31 cellular contexts compared by ENCODE assay signal in the genomic region with DNA sequence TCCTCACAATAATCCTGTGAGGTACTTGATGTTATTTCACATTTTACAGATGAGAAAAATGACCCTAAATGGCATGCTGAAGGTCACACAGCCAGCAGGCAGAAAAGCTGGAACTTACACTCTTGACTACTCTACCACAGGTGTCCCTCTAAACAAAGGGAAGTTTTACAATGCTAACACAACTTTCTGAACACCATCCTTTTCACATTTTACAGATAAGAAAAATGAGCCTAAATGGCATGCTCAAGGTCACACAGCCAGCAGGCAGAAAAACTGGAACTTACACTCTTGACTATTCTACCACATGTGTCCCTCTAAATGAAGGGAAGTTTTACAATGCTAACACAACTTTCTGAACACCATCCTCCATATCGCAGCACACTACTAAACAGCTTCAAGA.
"Had no signal": no experiment of that assay in that cellular context is flagged by ENCODE, and none has a peak within 500 bp of the region (broad histone marks: within the 10 kb centered on the region; RNA-seq: fewer than 3 reads in every experiment).

No MANE protein-coding gene starts in this region.

- H3K27me3 Mint-ChIP-seq: activated T-cell treated with anti-CD3 and anti-CD28 coated beads, Interleukin-2, amount 50 U/mL, for 24 hours; activated T-helper 17 cell treated with anti-CD3 and anti-CD28 coated beads, Interleukin-2, amount 50 U/mL, for 72 hours; central memory CD8-positive, alpha-beta T cell; effector memory CD8-positive, alpha-beta T cell; naive B cell had no signal

- FAIRE-seq: astrocyte, colon, endothelial cell of umbilical vein, kidney, TTC549 had no signal

- H3K27ac ChIP-seq: right atrium auricular region, stomach, suprapubic skin, tibial nerve, uterus, WERI-Rb-1 had no signal

- H3K4me3 Mint-ChIP-seq: activated T-cell treated with anti-CD3 and anti-CD28 coated beads, Interleukin-2, amount 50 U/mL, for 24 hours; activated T-helper 17 cell treated with anti-CD3 and anti-CD28 coated beads, Interleukin-2, amount 50 U/mL, for 72 hours; central memory CD8-positive, alpha-beta T cell; effector memory CD8-positive, alpha-beta T cell; naive B cell; neural crest cell had no signal

- ATAC-seq: activated naive CD4-positive, alpha-beta T cell treated with anti-CD3 and anti-CD28 coated beads, Interleukin-2, amount 50 U/mL, for 72 hours; activated T-helper 17 cell treated with anti-CD3 and anti-CD28 coated beads, Interleukin-2, amount 50 U/mL, for 72 hours; effector memory CD8-positive, alpha-beta T cell; esophagus mucosa; left lobe of liver; psoas muscle had no signal

- H3K27ac Mint-ChIP-seq: activated naive CD4-positive, alpha-beta T cell treated with anti-CD3 and anti-CD28 coated beads, Interleukin-2, amount 50 U/mL, for 72 hours; activated T-cell treated with anti-CD3 and anti-CD28 coated beads, Interleukin-2, amount 50 U/mL, for 24 hours; activated T-helper 17 cell treated with anti-CD3 and anti-CD28 coated beads, Interleukin-2, amount 50 U/mL, for 72 hours had no signal

- H3K4me1 ChIP-seq: uterus had no signal

- DNase-seq: activated CD4-positive, alpha-beta T cell treated with anti-CD3 and anti-CD28 coated beads for 1 hour; activated CD4-positive, alpha-beta T cell treated with anti-CD3 and anti-CD28 coated beads, Interleukin-2, amount 50 U/mL, for 1 hour; activated CD8-positive, alpha-beta memory T cell treated with anti-CD3 and anti-CD28 coated beads for 24 hours; activated CD8-positive, alpha-beta memory T cell treated with anti-CD3 and anti-CD28 coated beads, Interleukin-2, amount 50 U/mL, for 4 hours; activated T-cell treated with anti-CD3 and anti-CD28 coated beads, Interleukin-2, amount 50 U/mL, for 24 hours; dorsolateral prefrontal cortex; effector memory CD8-positive, alpha-beta T cell; foreskin melanocyte; kidney; naive B cell; ovary; psoas muscle; stimulated activated CD4-positive, alpha-beta T cell treated with anti-CD3 and anti-CD28 coated beads, Interleukin-12 subunit alpha, Interleukin-12 subunit beta, amount 100 ng/mL, for 4 hours; stimulated activated CD4-positive, alpha-beta T cell treated with anti-CD3 and anti-CD28 coated beads, Interleukin-4, amount 100 ng/mL, for 4 hours; stomach; uterus had no signal

- H3K27me3 ChIP-seq: dorsolateral prefrontal cortex, ovary, right atrium auricular region, stomach, suprapubic skin, tibial nerve, uterus had no signal

- H3K36me3 ChIP-seq: ovary, right atrium auricular region, uterus had no signal

- H3K9me3 Mint-ChIP-seq: activated T-helper 17 cell treated with anti-CD3 and anti-CD28 coated beads, Interleukin-2, amount 50 U/mL, for 72 hours; central memory CD8-positive, alpha-beta T cell; effector memory CD8-positive, alpha-beta T cell; naive B cell; neural crest cell had no signal

- H3K9me3 ChIP-seq: ovary, psoas muscle, right atrium auricular region, stomach, suprapubic skin, tibial nerve, uterus had no signal

- H3K4me3 ChIP-seq: dorsolateral prefrontal cortex, lung, ovary, psoas muscle, right atrium auricular region, stomach, suprapubic skin, tibial nerve, uterus had no signal
